In the genomic region with DNA sequence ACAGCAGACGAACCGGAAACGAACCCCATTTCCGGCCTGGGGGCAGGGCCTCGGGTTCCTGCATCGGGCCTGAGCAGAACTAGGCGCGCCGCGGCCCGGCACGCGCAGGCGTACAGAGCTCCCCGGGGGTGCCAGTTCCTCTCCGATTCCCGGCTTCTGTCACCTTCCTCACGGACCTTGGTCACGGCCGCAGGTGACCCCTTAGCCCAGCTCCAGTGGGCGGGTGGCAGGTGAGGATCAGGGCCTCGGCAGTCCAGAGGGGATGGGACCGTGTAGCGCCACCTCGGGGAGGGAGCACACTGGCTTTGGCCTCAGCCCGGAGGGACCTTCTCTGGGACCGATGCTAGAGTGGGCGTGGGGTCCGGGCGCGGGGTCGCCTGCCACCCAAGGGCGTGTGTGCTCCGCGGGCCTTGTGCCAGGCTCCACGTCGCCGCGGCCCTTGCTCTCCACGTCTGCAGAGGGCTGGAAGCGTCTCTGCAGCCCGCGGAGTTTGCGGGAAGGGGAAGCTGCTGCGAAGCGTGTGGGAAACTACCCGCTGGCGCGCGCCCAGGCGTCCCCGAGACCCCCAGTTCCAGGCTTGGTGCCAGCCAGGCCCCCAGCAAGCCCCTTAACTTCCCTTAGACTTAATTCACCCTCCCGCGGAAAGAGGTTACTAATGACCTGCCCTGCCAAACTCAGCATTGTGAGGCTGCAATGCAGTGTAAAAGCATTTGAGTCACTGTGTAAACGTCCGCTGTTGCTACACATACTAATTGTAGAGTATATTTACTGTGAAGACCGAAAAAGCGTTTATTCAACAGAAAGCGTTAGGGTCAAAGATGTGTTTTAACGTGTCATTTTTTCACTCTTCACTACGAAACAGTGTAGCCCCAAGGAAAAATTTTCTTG, we compare ENCODE assay signal across 7 cellular contexts. TPM values are rescaled to one million over a fixed set of nuclear protein-coding genes. Genes with fewer than 3 reads are reported as not detected.
A peak's percentile ranks its signal among the peaks of the same experiment; 100 is the strongest.
DNase-seq lines count a peak whose midpoint lies in the region; ATAC-seq lines count a peak whose summit lies in the region.

A gene (plus strand): TSS at position 48 of the 888 bp plus-strand sequence. CDS start 7,930 bp downstream, outside the sequence.

- DNase-seq in NCI-H1694 (lab: John Stamatoyannopoulos, UW): peak; percentile 95
- DNase-seq in T-helper 9 cell: peak; percentile 84
- DNase-seq in astrocyte of the hippocampus (ENCODE audit: low read depth, low spot score): peak; percentile 95
- peak; percentile 56 to 95 (median 85) for DNase-seq in hypothalamus (lab: John Stamatoyannopoulos, UW)
- peak; percentile 93 for DNase-seq in sciatic nerve (ENCODE audit: low spot score)

- ATAC-seq in GM18498 (IDR thresholded peaks at IDR 0.05; ENCODE audit: unreplicated experiment) (peak; percentile 77), HG02798 (IDR thresholded peaks at IDR 0.05; ENCODE audit: poor library complexity, unreplicated experiment) (peak; percentile 83), sciatic nerve (peak; percentile 94)

- intact Hi-C loops in sciatic nerve (cut with DNase I): no loop called here

RNA-seq across cellular contexts. Expression of the gene that starts here (rescaled TPM):
- 139 TPM for total RNA-seq in sciatic nerve

Comparison
In these comparisons a context has a peak if more than half of its experiments do, and no peak if none do; other contexts are left out.
1. Peak in every context shown above with its lines: DNase-seq and ATAC-seq.